Comparison of ENCODE assay signal across 26 cellular contexts in the genomic region with DNA sequence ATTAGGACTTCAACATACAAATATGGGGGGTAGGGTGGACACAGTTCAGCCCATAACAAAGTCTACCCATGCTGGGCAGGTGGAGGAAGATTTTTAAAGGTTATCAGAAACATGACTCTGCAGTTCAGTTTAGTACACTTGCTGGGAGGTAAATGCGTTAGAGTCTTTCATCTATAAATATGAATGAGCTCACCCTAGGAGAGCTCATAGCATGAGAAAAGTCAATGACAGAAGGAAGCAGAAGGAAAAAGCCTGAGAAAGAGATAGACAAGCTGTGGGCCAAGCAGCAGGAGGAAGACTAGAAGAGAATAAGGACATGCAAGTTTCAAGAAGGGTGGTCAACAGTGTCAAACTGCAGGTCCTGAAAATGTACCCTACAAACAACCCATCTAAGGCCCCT. TPM values are rescaled to one million over a fixed set of nuclear protein-coding genes. Genes with fewer than 3 reads are reported as not detected.
"Had no signal": no experiment of that assay in that cellular context is flagged by ENCODE, and none has a peak within 500 bp of the region (broad histone marks: within the 10 kb centered on the region; RNA-seq: fewer than 3 reads in every experiment).

No MANE protein-coding gene starts in this region.

- H3K27ac ChIP-seq: PC-9, Peyer's patch had no signal

- H3K4me3 ChIP-seq: PC-9, Peyer's patch had no signal

- DNase-seq: KBM-7; MV-4-11; NCI-H1048; NCI-H1105; NCI-H1436 treated with DMSO at 0.1 percent for 48 hours; NCI-H1694; NCI-H187 treated with DMSO at 0.1 percent for 48 hours; NCI-H2029 treated with DMSO at 0.1 percent for 48 hours; NCI-H2171 treated with DMSO at 0.1 percent for 48 hours; NCI-H345; NCI-H446 treated with DMSO at 0.1 percent for 48 hours; NCI-H524; NCI-H526 treated with DMSO at 0.1 percent for 48 hours; NCI-H748 treated with DMSO at 0.1 percent for 48 hours; NK-92 treated with Interleukin-12 subunit alpha and Interleukin-12 subunit beta, amount 100 ng/mL, for 24 hours; OCI-M1; PC-9; Peyer's patch; SHP77; SK-N-SH; SW 1271 had no signal

- H3K9me3 ChIP-seq: Peyer's patch, SK-N-SH had no signal

- H3K36me3 ChIP-seq: Peyer's patch had no signal

- H3K4me1 ChIP-seq: Peyer's patch had no signal

- H3K9me2 ChIP-seq: SK-N-SH had no signal

- H3K9ac ChIP-seq: SK-N-SH had no signal

- H2AFZ ChIP-seq: PC-9 had no signal

- H3K4me2 ChIP-seq: PC-9, SK-N-SH had no signal

- H3K27me3 ChIP-seq: Peyer's patch had no signal

RNA-seq across cellular contexts. Expression of a gene that starts 27.0 kb away (rescaled TPM):
- total RNA-seq: HT-29, LHCN-M2, MCF 10A, PC-9, Peyer's patch, RPMI7951, SK-MEL-5 had no signal
- polyA plus RNA-seq: SK-N-SH had no signal
